22 cellular contexts compared by ENCODE assay signal in genomic region chr1:230264342-230264741, GRCh38.
DNase-seq lines count a peak whose midpoint lies in the region; FAIRE-seq and TF ChIP-seq lines count a peak whose summit lies in the region.
"Had no signal": no experiment of that assay in that cellular context is flagged by ENCODE, and none has a peak within 500 bp of the region (broad histone marks: within the 10 kb centered on the region; RNA-seq: fewer than 3 reads in every experiment).

No MANE protein-coding gene starts in this region.

- H4K20me1 ChIP-seq in astrocyte (ENCODE audit: insufficient read depth, low read length) = peaks cover 12% of the 10 kb centered on the region
- no peaks in the 10 kb centered on the region for H4K20me1 ChIP-seq in smooth muscle cell (ENCODE audit: low read depth)

- H3K9ac ChIP-seq in astrocyte (ENCODE audit: low read length) = no peak overlapping the region
- no peak overlapping the region for H3K9ac ChIP-seq in smooth muscle cell (ENCODE audit: low read depth)

- DNase-seq in activated effector memory CD4-positive, alpha-beta T cell treated with anti-CD3 and anti-CD28 coated beads, Interleukin-2, amount 50 U/mL, for 16 hours = peak; percentile 38
- no peak for DNase-seq in activated effector memory CD4-positive, alpha-beta T cell treated with Interleukin-2 at 50 U/mL for 16 hours
- DNase-seq in astrocyte (ENCODE audit: low read depth) (no peak), GM20000 (ENCODE audit: low spot score) (no peak), smooth muscle cell (lab: John Stamatoyannopoulos, UW; ENCODE audit: unreplicated experiment) (no peak), DMS153 treated with DMSO at 0.1 percent for 48 hours (lab: John Stamatoyannopoulos, UW; ENCODE audit: unreplicated experiment) (no peak)
- DNase-seq: Caco-2; CD4-positive, alpha-beta memory T cell; DMS 273 treated with DMSO at 0.1 percent for 48 hours; GOT3; HCEC 1CT; NCI-H1092; NCI-H1436 treated with DMSO at 0.1 percent for 48 hours; NCI-H2029 treated with DMSO at 0.1 percent for 48 hours; NCI-H2171; NCI-H82; SJCRH30 had no signal

- no peak overlapping the region for H2AFZ ChIP-seq in astrocyte (ENCODE audit: low read depth, low read length)
- no peak overlapping the region for H2AFZ ChIP-seq in smooth muscle cell (ENCODE audit: low read depth)

- FAIRE-seq in astrocyte (lab: Jason Lieb, UNC) = no peak
- FAIRE-seq: G401.6, GM12892, K562 had no signal

- H3K27me3 Mint-ChIP-seq in astrocyte (ENCODE audit: low read depth, unreplicated experiment) = no peaks in the 10 kb centered on the region
- H3K27me3 Mint-ChIP-seq: CD4-positive, alpha-beta memory T cell had no signal

- no peaks in the 10 kb centered on the region for H3F3A ChIP-seq in smooth muscle cell (ENCODE audit: low read depth)

- no peaks in the 10 kb centered on the region for H3K79me2 ChIP-seq in astrocyte (ENCODE audit: insufficient read depth, low read length)
- H3K79me2 ChIP-seq in smooth muscle cell (ENCODE audit: low read depth) = no peaks in the 10 kb centered on the region

- H3K9me3 ChIP-seq in KOPT-K1 (ENCODE audit: insufficient read depth, low read length, poor library complexity, severe bottlenecking) (no peaks in the 10 kb centered on the region), astrocyte (ENCODE audit: insufficient read depth, low read depth, low read length) (no peaks in the 10 kb centered on the region), smooth muscle cell (replicated peaks; ENCODE audit: low read depth) (no peaks in the 10 kb centered on the region)
- H3K9me3 ChIP-seq: Caco-2, Peyer's patch, SJCRH30 had no signal

- H3K4me1 ChIP-seq in astrocyte (ENCODE audit: insufficient read depth, low read length) (no peaks in the 10 kb centered on the region), smooth muscle cell (ENCODE audit: low read depth) (no peaks in the 10 kb centered on the region)
- H3K4me1 ChIP-seq: SJCRH30 had no signal

- no peaks in the 10 kb centered on the region for H3K9me3 Mint-ChIP-seq in astrocyte (ENCODE audit: unreplicated experiment)
- H3K9me3 Mint-ChIP-seq: CD4-positive, alpha-beta memory T cell had no signal

- H3K36me3 ChIP-seq in KOPT-K1 (ENCODE audit: insufficient read depth, low read length) (peaks cover 89% of the 10 kb centered on the region), astrocyte (ENCODE audit: insufficient read depth, low read length) (peaks cover 23% of the 10 kb centered on the region), smooth muscle cell (ENCODE audit: low read depth) (no peaks in the 10 kb centered on the region)

- peaks cover 26% of the 10 kb centered on the region for H3K36me3 Mint-ChIP-seq in astrocyte (ENCODE audit: low read depth, unreplicated experiment)

- no peak for TF ChIP-seq CTCF in astrocyte (IDR thresholded peaks at IDR 0.05; ENCODE audit: insufficient read depth, low read depth, low read length)
- no peak for TF ChIP-seq CTCF in GM20000 (IDR thresholded peaks at IDR 0.05; ENCODE audit: extremely low read depth, missing control alignments)
- no peak for TF ChIP-seq CTCF in smooth muscle cell (IDR thresholded peaks at IDR 0.05; ENCODE audit: borderline replicate concordance, insufficient read depth, poor library complexity, severe bottlenecking)

- H3K4me2 ChIP-seq in astrocyte (ENCODE audit: low read length) (no peak overlapping the region), smooth muscle cell (no peak overlapping the region)

- WGBS in smooth muscle cell (ENCODE audit: low lambda C conversion rate) = 97% methylated on average over 8 of the region's 8 CpGs

- no peak overlapping the region for H3K4me3 ChIP-seq in astrocyte (ENCODE audit: insufficient read depth, low read depth, low read length)
- H3K4me3 ChIP-seq in smooth muscle cell = no peak overlapping the region
- H3K4me3 ChIP-seq: K562, Peyer's patch, SJCRH30 had no signal

- no peak overlapping the region for H3K4me3 Mint-ChIP-seq in astrocyte (ENCODE audit: unreplicated experiment)
- H3K4me3 Mint-ChIP-seq: CD4-positive, alpha-beta memory T cell had no signal

- no peaks in the 10 kb centered on the region for H3K27me3 ChIP-seq in astrocyte (ENCODE audit: insufficient read depth, low read length)
- no peaks in the 10 kb centered on the region for H3K27me3 ChIP-seq in smooth muscle cell (ENCODE audit: low read depth)
- H3K27me3 ChIP-seq: Peyer's patch, SJCRH30 had no signal

- H3K4me1 Mint-ChIP-seq in astrocyte (ENCODE audit: low read depth, unreplicated experiment) = no peaks in the 10 kb centered on the region

- peak overlapping the region; percentile 47 for H3K27ac Mint-ChIP-seq in astrocyte (ENCODE audit: unreplicated experiment)
- H3K27ac Mint-ChIP-seq: CD4-positive, alpha-beta memory T cell had no signal

- peak overlapping the region; percentile 86 for H3K27ac ChIP-seq in KOPT-K1 (ENCODE audit: low read depth, low read length, poor library complexity, severe bottlenecking)
- H3K27ac ChIP-seq in astrocyte (ENCODE audit: low read depth, low read length) = no peak overlapping the region
- no peak overlapping the region for H3K27ac ChIP-seq in smooth muscle cell (ENCODE audit: low read depth)
- H3K27ac ChIP-seq: Peyer's patch, SJCRH30 had no signal
